ENCODE assay signal across 8 cellular contexts in the genomic region with DNA sequence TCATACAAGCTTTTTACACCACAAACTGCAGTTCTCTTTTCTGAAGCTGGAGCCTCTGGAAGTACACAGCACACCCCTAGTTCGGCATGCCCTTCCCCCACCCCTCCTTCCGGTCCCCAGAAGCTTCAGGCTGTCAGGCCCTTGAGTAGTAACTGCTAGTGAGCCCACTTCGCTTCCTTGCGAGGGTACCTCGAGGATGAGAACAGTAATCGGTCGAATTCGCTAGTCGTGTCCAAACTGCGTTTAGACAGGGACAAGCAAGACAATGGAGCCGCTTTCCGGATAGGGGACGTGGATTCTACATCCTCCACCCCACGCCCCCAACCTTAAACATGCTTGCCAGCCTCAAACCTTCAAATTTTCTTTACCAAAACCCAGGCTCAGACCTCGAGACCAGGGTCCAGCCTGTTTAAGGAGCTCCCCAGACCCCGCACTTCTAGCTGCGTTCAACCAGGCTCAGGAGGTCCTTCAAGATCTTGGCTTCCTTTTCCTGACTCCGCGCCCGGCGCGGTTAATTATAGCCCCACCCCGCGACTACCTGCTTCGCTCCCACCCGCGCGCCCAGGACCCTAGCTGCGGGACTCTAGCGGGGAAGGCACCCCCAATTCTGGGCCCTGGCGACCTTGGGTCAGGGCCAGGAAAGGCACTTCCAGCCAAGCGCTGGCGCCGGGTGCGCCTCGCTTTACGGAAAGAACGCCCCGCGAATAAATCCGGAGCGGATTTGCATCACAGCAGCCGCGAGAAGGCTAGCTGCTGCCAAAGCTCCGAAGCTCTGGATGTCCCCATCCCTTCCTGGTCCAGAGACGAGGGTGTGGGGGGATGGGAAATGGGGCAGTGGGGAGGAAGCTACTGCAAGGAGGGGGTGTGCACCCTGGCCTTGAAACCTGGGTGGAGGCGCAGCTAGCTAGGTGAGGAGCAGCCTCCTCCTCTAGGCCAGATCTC. TPM values are rescaled to one million over a fixed set of nuclear protein-coding genes. Genes with fewer than 3 reads are reported as not detected.
DNase-seq lines count a peak whose midpoint lies in the region; ATAC-seq, FAIRE-seq and TF ChIP-seq lines count a peak whose summit lies in the region.

No MANE protein-coding gene starts in this region.

- H3K4me3 ChIP-seq in GM12865 (ENCODE audit: low read depth, low read length) (peak overlapping the region; percentile 64), K562 (no peak overlapping the region)

- TF ChIP-seq EP300 in K562 (IDR thresholded peaks at IDR 0.05; ENCODE audit: low read length): no peak

- TF ChIP-seq CTCF in GM12865 (IDR thresholded peaks at IDR 0.05; ENCODE audit: insufficient read depth, low read depth, low read length, missing control alignments): no peak
- no peak for TF ChIP-seq CTCF in K562 (IDR thresholded peaks at IDR 0.05 in 2 of 3, conservative IDR thresholded peaks at IDR 0.05 in 1 of 3; ENCODE audit: insufficient read depth in 2 of 3, low read depth in 1 of 3, low read length in 3 of 3)

- DNase-seq in GM12865 (ENCODE audit: low read depth) (peak; percentile 80), T-cell (peak; percentile 25 to 69 (median 49)), K562 (ENCODE audit: extremely low read depth in 1 of 4, low spot score in 3 of 4) (no peak), left kidney (ENCODE audit: low read depth, low spot score) (peak; percentile 52), NCI-H1417 (lab: John Stamatoyannopoulos, UW) (no peak)
- peak; percentile 17 for DNase-seq in stimulated activated CD8-positive, alpha-beta memory T cell treated with anti-CD3 and anti-CD28 coated beads, Interleukin-15, amount 100 ng/mL, for 1 hour (ENCODE audit: low read depth)

- peak overlapping the region; percentile 82 to 86 (median 84) for H3K4me3 Mint-ChIP-seq in T-cell

- no peaks in the 10 kb centered on the region for H4K20me1 ChIP-seq in K562 (replicated peaks; ENCODE audit: control insufficient read depth, insufficient read depth, low read length)

- H3K9me3 Mint-ChIP-seq in T-cell: no peaks in the 10 kb centered on the region

- no peak overlapping the region for H3K27ac ChIP-seq in K562 (ENCODE audit: extremely low read depth, low read depth, low read length)

- peak; percentile 75 to 83 (median 80) for ATAC-seq in T-cell (replicated peaks in 1 of 4)
- ATAC-seq in K562: no peak
- no peak for ATAC-seq in GM21526 (IDR thresholded peaks at IDR 0.05; ENCODE audit: low FRiP score, unreplicated experiment)
- no peak for ATAC-seq in HG03378 (IDR thresholded peaks at IDR 0.05; ENCODE audit: unreplicated experiment)

- no peak for TF ChIP-seq RAD21 in K562 (CRISPR knock-in tag; conservative IDR thresholded peaks at IDR 0.05 in 1 of 2, IDR thresholded peaks at IDR 0.05 in 1 of 2)

- no peaks in the 10 kb centered on the region for H3K79me2 ChIP-seq in K562 (ENCODE audit: control insufficient read depth, insufficient read depth, low read length)

- H3K9ac ChIP-seq in K562 (ENCODE audit: insufficient read depth in 1 of 2, low read depth in 2 of 2, low read length in 2 of 2): 0 out of 4 replicates have a peak overlapping the region, but pooled peaks of 1 of the 2 experiments have one; percentile 33

- no peak for FAIRE-seq in K562 (lab: Jason Lieb, UNC)

- H3K9me1 ChIP-seq in K562 (ENCODE audit: control insufficient read depth, insufficient read depth, low read length): no peaks in the 10 kb centered on the region

- peaks cover 0 to 8% of the 10 kb centered on the region in 2 donors for H3K27me3 Mint-ChIP-seq in T-cell

- no peak overlapping the region for H2AFZ ChIP-seq in K562 (ENCODE audit: low read depth, low read length)

- WGBS in K562 (ENCODE audit: insufficient coverage, low coverage, missing lambda C conversion rate): 76% methylated on average over 45 of the region's 47 CpGs

- no peak for TF ChIP-seq POLR2A in K562 (conservative IDR thresholded peaks at IDR 0.05)

- BruUV-seq in K562 (replicated peaks; lab: Mats Ljungman, UMichigan): no TSS peak

- no peaks in the 10 kb centered on the region for H3K36me3 Mint-ChIP-seq in T-cell

- H3K27me3 ChIP-seq in K562 (ENCODE audit: control insufficient read depth in 2 of 2, insufficient read depth in 2 of 2, low read length in 2 of 2): peaks cover 9 to 23% of the 10 kb centered on the region in 2 experiments

- no peaks in the 10 kb centered on the region for H3K9me3 ChIP-seq in K562 (replicated peaks; ENCODE audit: control insufficient read depth, insufficient read depth, low read depth, low read length)

- POLR2A ChIA-PET in T-cell (lab: Charles Lee) (interaction anchor here in 1 of 2 donors (0.7 kb wide), 1 partner anchor 132 kb away, joined by 3 read pairs; no protein-coding TSS in a partner anchor), K562 (lab: Yijun Ruan, JAX) (interaction anchor here (1.0 to 2.4 kb wide), 3 partner anchors 9 to 36 kb away, joined by 3 to 15 read pairs (median 3); no protein-coding TSS in a partner anchor)

- in situ Hi-C loops in K562 (cut with MboI): no loop called here

- H3K4me1 ChIP-seq in K562 (replicated peaks in 1 of 2; ENCODE audit: control insufficient read depth in 2 of 2, insufficient read depth in 2 of 2, low read length in 2 of 2): peaks cover 0 to 19% of the 10 kb centered on the region in 2 experiments; a peak in 3 of 5 replicates

- no peak overlapping the region for H3K4me2 ChIP-seq in K562 (ENCODE audit: insufficient read depth, low read length)

- H3K36me3 ChIP-seq in K562 (ENCODE audit: control insufficient read depth, insufficient read depth, low read length): no peaks in the 10 kb centered on the region

- H3K4me1 Mint-ChIP-seq in T-cell: peaks cover 17 to 18% (median 17%) of the 10 kb centered on the region in 3 donors

- peak overlapping the region; percentile 93 to 97 for H3K27ac Mint-ChIP-seq in T-cell

- CTCF ChIA-PET in T-cell (lab: Charles Lee): interaction anchor here (0.5 to 0.6 kb wide), 4 partner anchors 23 to 86 kb away, joined by 3 to 7 read pairs (median 4); a partner anchor contains a TSS
- CTCF ChIA-PET in K562 (lab: Yijun Ruan, JAX; ENCODE audit: low intra/inter-chr PET ratio): no interaction called here

- intact Hi-C loops in K562 (cut with micrococcal nuclease): no loop called here

RNA-seq across cellular contexts. Expression of a gene that starts 8.1 kb away (rescaled TPM):
- under 1 TPM in 2 of 5 donors, not detected in 3; 0.53 to 0.54 TPM for total RNA-seq in T-cell
- total RNA-seq in K562 (2011; cell fraction: chromatin; rRNA removed; ENCODE audit: low replicate concordance): not detected in 2 replicates
- 0.53 TPM in 1 of 2 replicates, not detected in the other for total RNA-seq in K562 (2011; cell fraction: nucleolus; rRNA removed)
- not detected in 2 replicates for total RNA-seq in K562 (2011; cell fraction: nucleoplasm; rRNA removed)
- total RNA-seq in K562 (2014; rRNA removed): not detected in 2 replicates
- total RNA-seq in K562 (2014; rRNA removed; fragmentation: Illumina TruSeq; extraction: Trizol): not detected in 2 replicates
- total RNA-seq in K562 (2015; rRNA removed; fragmentation: Illumina TruSeq; extraction: Trizol): not detected in 2 replicates
- 0.38 and 0.58 TPM in 2 replicates for total RNA-seq in K562 (2021)
- polyA plus RNA-seq in K562 (2011; rRNA removed): not detected in 2 replicates
- not detected in 2 replicates for polyA plus RNA-seq in K562 (2011; cell fraction: cytosol; rRNA removed)
- 0.20 TPM in 1 of 2 replicates, not detected in the other for polyA plus RNA-seq in K562 (2011; cell fraction: nucleus; rRNA removed)
- 0.07 and 0.22 TPM in 2 replicates for polyA plus RNA-seq in K562 (2012)
- polyA plus RNA-seq in K562 (2014; fragmentation: Illumina TruSeq; extraction: Trizol): not detected in 2 replicates
- polyA plus RNA-seq in K562 (2014; fragmentation: Nextera tagmentation; extraction: Ambion mirVana): not detected
- polyA plus RNA-seq in K562 (2014; rRNA removed): not detected in 2 replicates
- not detected in 2 replicates for polyA minus RNA-seq in K562 (2011; rRNA and poly(A)+ RNA removed)
- polyA minus RNA-seq in K562 (2011; cell fraction: cytosol; rRNA and poly(A)+ RNA removed): not detected in 2 replicates
- polyA minus RNA-seq in K562 (2011; cell fraction: nucleus; rRNA and poly(A)+ RNA removed): not detected in 2 replicates

RNA-seq across cellular contexts. Expression of a gene that starts 9.5 kb away (rescaled TPM):
- total RNA-seq in T-cell (not detected), K562 (2014; rRNA removed) (not detected in 2 replicates), K562 (2014; rRNA removed; fragmentation: Illumina TruSeq; extraction: Trizol) (not detected in 2 replicates), K562 (2015; rRNA removed; fragmentation: Illumina TruSeq; extraction: Trizol) (not detected in 2 replicates), K562 (2021) (not detected in 2 replicates)
- total RNA-seq in K562 (2011; cell fraction: chromatin; rRNA removed; ENCODE audit: low replicate concordance): not detected in 2 replicates
- not detected in 2 replicates for total RNA-seq in K562 (2011; cell fraction: nucleolus; rRNA removed)
- total RNA-seq in K562 (2011; cell fraction: nucleoplasm; rRNA removed): not detected in 2 replicates
- polyA plus RNA-seq in K562 (2011; rRNA removed) (not detected in 2 replicates), K562 (2014; fragmentation: Illumina TruSeq; extraction: Trizol) (not detected in 2 replicates), K562 (2014; fragmentation: Nextera tagmentation; extraction: Ambion mirVana) (not detected), K562 (2014; rRNA removed) (not detected in 2 replicates)
- polyA plus RNA-seq in K562 (2011; cell fraction: cytosol; rRNA removed): not detected in 2 replicates
- polyA plus RNA-seq in K562 (2011; cell fraction: nucleus; rRNA removed): not detected in 2 replicates
- not detected in 2 replicates for polyA plus RNA-seq in K562 (2012)
- not detected in 2 replicates for polyA minus RNA-seq in K562 (2011; rRNA and poly(A)+ RNA removed)
- not detected in 2 replicates for polyA minus RNA-seq in K562 (2011; cell fraction: cytosol; rRNA and poly(A)+ RNA removed)
- not detected in 2 replicates for polyA minus RNA-seq in K562 (2011; cell fraction: nucleus; rRNA and poly(A)+ RNA removed)

RNA-seq across cellular contexts. Expression of a gene that starts 31.4 kb away (rescaled TPM):
- total RNA-seq in T-cell (10 to 100 TPM; 38.0 to 49.6 (median 42.2) TPM), K562 (2014; rRNA removed) (36.4 and 44.0 TPM in 2 replicates), K562 (2014; rRNA removed; fragmentation: Illumina TruSeq; extraction: Trizol) (30.3 and 33.8 TPM in 2 replicates), K562 (2015; rRNA removed; fragmentation: Illumina TruSeq; extraction: Trizol) (43.4 and 48.4 TPM in 2 replicates), K562 (2021) (57.9 and 58.9 TPM in 2 replicates)
- 86.0 and 173 TPM in 2 replicates for total RNA-seq in K562 (2011; cell fraction: chromatin; rRNA removed; ENCODE audit: low replicate concordance)
- total RNA-seq in K562 (2011; cell fraction: nucleolus; rRNA removed): 132 and 135 TPM in 2 replicates
- total RNA-seq in K562 (2011; cell fraction: nucleoplasm; rRNA removed): 113 and 115 TPM in 2 replicates
- polyA plus RNA-seq in K562 (2011; rRNA removed) (42.7 and 50.7 TPM in 2 replicates), K562 (2014; fragmentation: Illumina TruSeq; extraction: Trizol) (45.6 and 47.8 TPM in 2 replicates), K562 (2014; fragmentation: Nextera tagmentation; extraction: Ambion mirVana) (10 to 100 TPM; 14.1 to 27.9 TPM), K562 (2014; rRNA removed) (37.8 and 43.5 TPM in 2 replicates)
- polyA plus RNA-seq in K562 (2011; cell fraction: cytosol; rRNA removed): 44.5 and 48.5 TPM in 2 replicates
- 131 and 161 TPM in 2 replicates for polyA plus RNA-seq in K562 (2011; cell fraction: nucleus; rRNA removed)
- 41.3 and 59.8 TPM in 2 replicates for polyA plus RNA-seq in K562 (2012)
- 24.4 and 30.9 TPM in 2 replicates for polyA minus RNA-seq in K562 (2011; rRNA and poly(A)+ RNA removed)
- 21.5 and 24.7 TPM in 2 replicates for polyA minus RNA-seq in K562 (2011; cell fraction: cytosol; rRNA and poly(A)+ RNA removed)
- polyA minus RNA-seq in K562 (2011; cell fraction: nucleus; rRNA and poly(A)+ RNA removed): 25.7 and 38.8 TPM in 2 replicates

RNA-seq across cellular contexts. Expression of a gene that starts 34.4 kb away (rescaled TPM):
- total RNA-seq in T-cell (1 to 10 TPM in 3 of 5 donors, under 1 TPM in 2; 0.65 to 2.3 (median 1.1) TPM), K562 (2014; rRNA removed) (3.3 and 4.3 TPM in 2 replicates), K562 (2014; rRNA removed; fragmentation: Illumina TruSeq; extraction: Trizol) (5.7 and 6.0 TPM in 2 replicates), K562 (2015; rRNA removed; fragmentation: Illumina TruSeq; extraction: Trizol) (6.7 and 7.7 TPM in 2 replicates), K562 (2021) (6.1 and 6.2 TPM in 2 replicates)
- total RNA-seq in K562 (2011; cell fraction: chromatin; rRNA removed; ENCODE audit: low replicate concordance): 4.0 and 7.6 TPM in 2 replicates
- total RNA-seq in K562 (2011; cell fraction: nucleolus; rRNA removed): 2.3 and 3.6 TPM in 2 replicates
- total RNA-seq in K562 (2011; cell fraction: nucleoplasm; rRNA removed): 6.5 and 7.6 TPM in 2 replicates
- polyA plus RNA-seq in K562 (2011; rRNA removed) (5.4 and 5.5 TPM in 2 replicates), K562 (2014; fragmentation: Illumina TruSeq; extraction: Trizol) (4.0 and 4.6 TPM in 2 replicates), K562 (2014; fragmentation: Nextera tagmentation; extraction: Ambion mirVana) (1 to 10 TPM; 1.4 to 2.2 TPM), K562 (2014; rRNA removed) (2.7 and 3.1 TPM in 2 replicates)
- polyA plus RNA-seq in K562 (2011; cell fraction: cytosol; rRNA removed): 1.8 and 3.9 TPM in 2 replicates
- 2.7 and 4.7 TPM in 2 replicates for polyA plus RNA-seq in K562 (2011; cell fraction: nucleus; rRNA removed)
- polyA plus RNA-seq in K562 (2012): 2.0 and 3.8 TPM in 2 replicates
- 8.1 and 13.0 TPM in 2 replicates for polyA minus RNA-seq in K562 (2011; rRNA and poly(A)+ RNA removed)
- polyA minus RNA-seq in K562 (2011; cell fraction: cytosol; rRNA and poly(A)+ RNA removed): 3.2 and 3.5 TPM in 2 replicates
- polyA minus RNA-seq in K562 (2011; cell fraction: nucleus; rRNA and poly(A)+ RNA removed): 1.6 and 4.8 TPM in 2 replicates

RNA-seq across cellular contexts. Expression of a gene that starts 36.3 kb away (rescaled TPM):
- total RNA-seq in T-cell (under 1 TPM in 4 of 5 donors, not detected in 1; 0.13 to 0.82 (median 0.23) TPM), K562 (2014; rRNA removed) (0.86 and 1.00 TPM in 2 replicates), K562 (2014; rRNA removed; fragmentation: Illumina TruSeq; extraction: Trizol) (0.40 and 0.54 TPM in 2 replicates), K562 (2015; rRNA removed; fragmentation: Illumina TruSeq; extraction: Trizol) (0.18 and 0.34 TPM in 2 replicates), K562 (2021) (0.60 and 0.72 TPM in 2 replicates)
- total RNA-seq in K562 (2011; cell fraction: chromatin; rRNA removed; ENCODE audit: low replicate concordance): 1.6 and 3.1 TPM in 2 replicates
- total RNA-seq in K562 (2011; cell fraction: nucleolus; rRNA removed): 2.5 and 3.2 TPM in 2 replicates
- 2.6 and 3.4 TPM in 2 replicates for total RNA-seq in K562 (2011; cell fraction: nucleoplasm; rRNA removed)
- polyA plus RNA-seq in K562 (2011; rRNA removed) (0.76 and 1.1 TPM in 2 replicates), K562 (2014; fragmentation: Illumina TruSeq; extraction: Trizol) (0.45 and 0.54 TPM in 2 replicates), K562 (2014; fragmentation: Nextera tagmentation; extraction: Ambion mirVana) (under 1 TPM in 1 of 2 experiments, not detected in 1; 0.07 TPM), K562 (2014; rRNA removed) (0.50 and 1.2 TPM in 2 replicates)
- polyA plus RNA-seq in K562 (2011; cell fraction: cytosol; rRNA removed): 0.49 and 1.4 TPM in 2 replicates
- 0.97 and 1.6 TPM in 2 replicates for polyA plus RNA-seq in K562 (2011; cell fraction: nucleus; rRNA removed)
- 0.35 TPM in 2 replicates for polyA plus RNA-seq in K562 (2012)
- 0.54 and 0.81 TPM in 2 replicates for polyA minus RNA-seq in K562 (2011; rRNA and poly(A)+ RNA removed)
- 0.86 TPM in 1 of 2 replicates, not detected in the other for polyA minus RNA-seq in K562 (2011; cell fraction: cytosol; rRNA and poly(A)+ RNA removed)
- polyA minus RNA-seq in K562 (2011; cell fraction: nucleus; rRNA and poly(A)+ RNA removed): 0.33 and 0.67 TPM in 2 replicates

Comparison
In these comparisons a context has a peak if more than half of its experiments do, and no peak if none do; other contexts are left out.
1. DNase-seq: peak in GM12865 (single experiment), T-cell (34 of 34), left kidney (single experiment) and stimulated activated CD8-positive, alpha-beta memory T cell treated with anti-CD3 and anti-CD28 coated beads, Interleukin-15, amount 100 ng/mL, for 1 hour (single experiment); none in K562 (0 of 4) and NCI-H1417 (0 of 3).
2. ATAC-seq: peak in T-cell (4 of 4); none in K562 (single experiment), GM21526 (single experiment) and HG03378 (single experiment).